ENCODE assay signal across 8 cellular contexts in the genomic region with DNA sequence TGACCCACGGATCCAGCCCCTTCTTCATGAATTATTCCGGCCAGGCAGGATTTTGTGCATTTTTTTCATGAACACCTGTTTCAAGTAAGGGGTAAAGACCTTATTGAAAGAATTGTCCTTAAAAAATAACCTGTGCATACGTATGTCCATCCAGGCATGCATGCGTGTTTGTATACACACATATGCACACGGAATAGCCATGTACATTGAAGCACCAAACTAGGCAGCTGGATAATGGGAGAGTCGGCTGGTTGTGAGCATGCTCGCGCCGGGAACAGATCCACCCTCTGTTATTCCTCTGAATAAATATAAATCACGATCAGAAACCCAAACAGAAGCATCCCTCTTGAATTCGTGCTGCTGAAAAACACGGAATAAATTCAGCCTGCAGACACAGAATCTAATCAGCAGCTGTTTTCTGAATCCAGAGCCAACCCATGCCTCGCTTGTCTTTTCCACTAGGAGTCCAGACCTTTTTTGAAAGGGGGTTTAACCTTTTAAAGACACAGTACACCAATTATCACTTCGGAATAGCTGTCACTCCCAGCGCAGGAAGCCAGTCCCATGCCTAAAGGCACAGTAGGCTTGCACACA. TPM values are rescaled to one million over a fixed set of nuclear protein-coding genes. Genes with fewer than 3 reads are reported as not detected.
A peak's percentile ranks its signal among the peaks of the same experiment; 100 is the strongest.
DNase-seq lines count a peak whose midpoint lies in the region; ATAC-seq lines count a peak whose summit lies in the region.

A gene (minus strand): TSS at position 473 of the 594 bp plus-strand sequence.

- H3K9ac ChIP-seq in subcutaneous abdominal adipose tissue (ENCODE audit: low read length in 5 of 5) = peak within 1 kb of the TSS; percentile 30 to 69 (median 66)

- no peaks in the 10 kb centered on the region for H3K9me3 ChIP-seq in subcutaneous abdominal adipose tissue (ENCODE audit: control insufficient read depth in 5 of 5, low read length in 5 of 5)

- no peaks in the 10 kb centered on the region for H3K27me3 Mint-ChIP-seq in central memory CD8-positive, alpha-beta T cell

- H3K36me3 Mint-ChIP-seq in central memory CD8-positive, alpha-beta T cell (ENCODE audit: insufficient read depth) = peaks cover 4% of the 10 kb centered on the region

- intact Hi-C loops in Right ventricle myocardium inferior (cut with DNase I) (loop anchor here (5.0 kb wide), 4 partner anchors 41 to 119 kb away; no protein-coding TSS in a partner anchor), cardiac septum (cut with DNase I) (loop anchor here (10.0 kb wide), 1 partner anchor 104 kb away; no protein-coding TSS in a partner anchor), left colon (cut with DNase I, micrococcal nuclease) (no loop called here)

- peaks cover 57% of the 10 kb centered on the region for H3K4me1 Mint-ChIP-seq in central memory CD8-positive, alpha-beta T cell

- peaks cover 3 to 51% (median 48%) of the 10 kb centered on the region in 5 donors for H3K4me1 ChIP-seq in subcutaneous abdominal adipose tissue (ENCODE audit: control insufficient read depth in 5 of 5, insufficient read depth in 5 of 5, low read length in 5 of 5)

- H3K27ac ChIP-seq in subcutaneous abdominal adipose tissue (ENCODE audit: low read depth, low read length) = peak within 1 kb of the TSS; percentile 9

- H3K9me3 Mint-ChIP-seq in central memory CD8-positive, alpha-beta T cell = peaks cover 5% of the 10 kb centered on the region

- H3K27ac Mint-ChIP-seq in central memory CD8-positive, alpha-beta T cell (ENCODE audit: low read depth) = peak within 1 kb of the TSS; percentile 96

- no peaks in the 10 kb centered on the region for H3K36me3 ChIP-seq in subcutaneous abdominal adipose tissue (ENCODE audit: control insufficient read depth in 5 of 5, insufficient read depth in 5 of 5, low read length in 5 of 5)

- no peaks in the 10 kb centered on the region for H3K27me3 ChIP-seq in subcutaneous abdominal adipose tissue (ENCODE audit: control insufficient read depth in 5 of 5, insufficient read depth in 4 of 5, low read length in 5 of 5)

- ATAC-seq in Right ventricle myocardium inferior (peak; percentile 26), left colon (peak; percentile 44), HG03039 (IDR thresholded peaks at IDR 0.05; ENCODE audit: unreplicated experiment) (no peak), GM19351 (IDR thresholded peaks at IDR 0.05; ENCODE audit: unreplicated experiment) (no peak)
- no peak for ATAC-seq in central memory CD8-positive, alpha-beta T cell (replicated peaks; ENCODE audit: extremely low read depth, poor library complexity, severe bottlenecking)

- H3K4me3 ChIP-seq in subcutaneous abdominal adipose tissue (ENCODE audit: low read depth in 1 of 5, low read length in 5 of 5) = peak within 1 kb of the TSS; percentile 70 to 89 (median 76)

- DNase-seq in Right ventricle myocardium inferior (ENCODE audit: missing footprints) (no peak), cardiac septum (ENCODE audit: low spot score) (no peak), NCI-H82 (lab: John Stamatoyannopoulos, UW) (peak; percentile 80), left colon (no peak)
- no peak for DNase-seq in central memory CD8-positive, alpha-beta T cell (ENCODE audit: low spot score in 2 of 2)

- peak within 1 kb of the TSS; percentile 83 for H3K4me3 Mint-ChIP-seq in central memory CD8-positive, alpha-beta T cell

RNA-seq across cellular contexts. Expression of the gene that starts here (rescaled TPM):
- total RNA-seq in Right ventricle myocardium inferior (6.5 TPM), cardiac septum (3.7 TPM), left colon (1 to 10 TPM; 4.0 to 5.4 TPM)

Comparison
In these comparisons a context has a peak if more than half of its experiments do, and no peak if none do; other contexts are left out.
1. ATAC-seq: peak in Right ventricle myocardium inferior (single experiment) and left colon (single experiment); none in central memory CD8-positive, alpha-beta T cell (single experiment), HG03039 (single experiment) and GM19351 (single experiment).
2. intact Hi-C loops: an anchor here in Right ventricle myocardium inferior (5.0 kb wide) and cardiac septum (10.0 kb wide); none called in left colon.